In the genomic region with DNA sequence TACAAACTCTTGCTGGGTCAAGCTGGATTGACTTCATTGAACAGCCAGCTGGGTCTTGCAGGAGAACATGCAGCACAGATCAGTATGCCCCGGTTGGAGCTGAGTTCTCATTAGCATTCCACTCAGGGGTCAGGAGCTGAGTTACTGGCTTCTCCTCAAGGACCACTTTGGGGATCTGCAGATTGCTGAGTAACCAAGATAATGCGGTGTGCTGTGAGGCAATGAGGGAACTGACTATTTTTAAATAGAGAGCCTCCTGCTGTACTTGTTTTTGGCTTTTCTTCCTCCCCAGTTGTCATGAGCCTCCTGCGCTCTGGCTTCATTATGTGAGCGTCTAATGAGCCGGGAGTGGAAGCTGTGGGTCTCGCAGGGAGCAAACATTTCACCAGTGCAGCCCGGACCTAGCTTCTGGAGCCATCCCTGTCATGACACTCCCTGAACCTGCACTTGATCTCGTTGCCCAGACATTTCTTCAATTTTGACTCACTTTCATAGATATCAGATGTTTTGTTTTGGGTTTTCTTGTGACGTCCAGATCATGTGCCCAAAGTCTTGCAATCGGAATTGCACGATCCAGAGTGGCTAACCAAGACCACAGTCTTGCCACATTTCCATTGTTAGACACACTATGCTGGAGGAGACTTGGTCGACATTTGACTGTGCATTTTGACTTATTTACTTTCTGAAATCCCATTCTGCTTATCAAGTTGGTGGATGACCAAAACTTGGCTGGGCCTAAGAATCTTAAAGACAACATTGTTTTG, we compare ENCODE assay signal across 1 cellular context.
TF ChIP-seq lines count a peak whose summit lies in the region.

No MANE protein-coding gene starts in this region.

TF ChIP-seq in H1, 55 proteins besides CTCF, POLR2A, EP300 and RAD21:
- TF ChIP-seq, protein P1, sequence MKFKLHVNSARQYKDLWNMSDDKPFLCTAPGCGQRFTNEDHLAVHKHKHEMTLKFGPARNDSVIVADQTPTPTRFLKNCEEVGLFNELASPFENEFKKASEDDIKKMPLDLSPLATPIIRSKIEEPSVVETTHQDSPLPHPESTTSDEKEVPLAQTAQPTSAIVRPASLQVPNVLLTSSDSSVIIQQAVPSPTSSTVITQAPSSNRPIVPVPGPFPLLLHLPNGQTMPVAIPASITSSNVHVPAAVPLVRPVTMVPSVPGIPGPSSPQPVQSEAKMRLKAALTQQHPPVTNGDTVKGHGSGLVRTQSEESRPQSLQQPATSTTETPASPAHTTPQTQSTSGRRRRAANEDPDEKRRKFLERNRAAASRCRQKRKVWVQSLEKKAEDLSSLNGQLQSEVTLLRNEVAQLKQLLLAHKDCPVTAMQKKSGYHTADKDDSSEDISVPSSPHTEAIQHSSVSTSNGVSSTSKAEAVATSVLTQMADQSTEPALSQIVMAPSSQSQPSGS (IDR thresholded peaks at IDR 0.05; ENCODE audit: low read length) = no peak
- TF ChIP-seq SIX5 (IDR thresholded peaks at IDR 0.05; ENCODE audit: low read depth, low read length) (no peak), SP1 (IDR thresholded peaks at IDR 0.05; ENCODE audit: low read depth, low read length) (no peak)
